ENCODE assay signal across 8 cellular contexts in genomic region chr1:42935313-42935624, GRCh38. TPM values are rescaled to one million over a fixed set of nuclear protein-coding genes. Genes with fewer than 3 reads are reported as not detected.
DNase-seq lines count a peak whose midpoint lies in the region; ATAC-seq lines count a peak whose summit lies in the region.

No MANE protein-coding gene starts in this region.

- H3K36me3 ChIP-seq in SJSA1 = peaks cover 82% of the 10 kb centered on the region

- H3K4me3 Mint-ChIP-seq in T-helper 2 cell treated with Interferon-gamma antibody and Interleukin-4, amounts not matched to agents 5 μg/mL and 100 μg/mL, for 36 hours = peak overlapping the region; percentile 6
- H3K4me3 Mint-ChIP-seq in stimulated activated naive B cell treated with anti-CD40 and anti-IgM and Interleukin-4, amounts not matched to agents 10 μg/mL and 1 μg/mL and 100 μg/mL, for 72 hours = peak overlapping the region; percentile 54 to 66

- peaks cover 77% of the 10 kb centered on the region for H3K36me3 Mint-ChIP-seq in T-helper 2 cell treated with Interferon-gamma antibody and Interleukin-4, amounts not matched to agents 5 μg/mL and 100 μg/mL, for 36 hours (ENCODE audit: low read depth)
- H3K36me3 Mint-ChIP-seq in stimulated activated naive B cell treated with anti-CD40 and anti-IgM and Interleukin-4, amounts not matched to agents 10 μg/mL and 1 μg/mL and 100 μg/mL, for 72 hours = peaks cover 60 to 73% of the 10 kb centered on the region in 2 donors

- peak; percentile 43 to 50 for ATAC-seq in stimulated activated naive B cell treated with anti-CD40 and anti-IgM and Interleukin-4, amounts not matched to agents 10 μg/mL and 1 μg/mL and 100 μg/mL, for 72 hours (replicated peaks)
- ATAC-seq in GM21423 (IDR thresholded peaks at IDR 0.05; ENCODE audit: unreplicated experiment) = no peak

- H3K4me1 Mint-ChIP-seq in T-helper 2 cell treated with Interferon-gamma antibody and Interleukin-4, amounts not matched to agents 5 μg/mL and 100 μg/mL, for 36 hours (ENCODE audit: low read depth) = peaks cover 88% of the 10 kb centered on the region
- H3K4me1 Mint-ChIP-seq in stimulated activated naive B cell treated with anti-CD40 and anti-IgM and Interleukin-4, amounts not matched to agents 10 μg/mL and 1 μg/mL and 100 μg/mL, for 72 hours = peaks cover 87 to 100% of the 10 kb centered on the region in 2 donors

- no peaks in the 10 kb centered on the region for H3K9me3 ChIP-seq in SJSA1 (replicated peaks)

- peak overlapping the region; percentile 96; the same call in 1 of the 2 replicates for H3K27ac ChIP-seq in SJSA1
- peak overlapping the region; percentile 98 for H3K27ac ChIP-seq in epithelial cell of prostate

- H3K4me1 ChIP-seq in SJSA1 (replicated peaks) = peaks cover 90% of the 10 kb centered on the region

- H3K27me3 Mint-ChIP-seq in T-helper 2 cell treated with Interferon-gamma antibody and Interleukin-4, amounts not matched to agents 5 μg/mL and 100 μg/mL, for 36 hours (ENCODE audit: low read depth) = no peaks in the 10 kb centered on the region
- no peaks in the 10 kb centered on the region for H3K27me3 Mint-ChIP-seq in stimulated activated naive B cell treated with anti-CD40 and anti-IgM and Interleukin-4, amounts not matched to agents 10 μg/mL and 1 μg/mL and 100 μg/mL, for 72 hours

- H3K9me3 Mint-ChIP-seq in T-helper 2 cell treated with Interferon-gamma antibody and Interleukin-4, amounts not matched to agents 5 μg/mL and 100 μg/mL, for 36 hours = no peaks in the 10 kb centered on the region
- H3K9me3 Mint-ChIP-seq in stimulated activated naive B cell treated with anti-CD40 and anti-IgM and Interleukin-4, amounts not matched to agents 10 μg/mL and 1 μg/mL and 100 μg/mL, for 72 hours = no peaks in the 10 kb centered on the region

- no peaks in the 10 kb centered on the region for H3K27me3 ChIP-seq in SJSA1 (replicated peaks)

- H3K4me3 ChIP-seq in SJSA1 = no peak overlapping the region

- H3K27ac Mint-ChIP-seq in T-helper 2 cell treated with Interferon-gamma antibody and Interleukin-4, amounts not matched to agents 5 μg/mL and 100 μg/mL, for 36 hours = peak overlapping the region; percentile 93
- H3K27ac Mint-ChIP-seq in stimulated activated naive B cell treated with anti-CD40 and anti-IgM and Interleukin-4, amounts not matched to agents 10 μg/mL and 1 μg/mL and 100 μg/mL, for 72 hours = peak overlapping the region; percentile 96

- no peak for DNase-seq in T-helper 2 cell treated with Interferon-gamma antibody and Interleukin-4, amounts not matched to agents 5 μg/mL and 100 μg/mL, for 36 hours (ENCODE audit: low spot score)
- no peak for DNase-seq in T-helper 2 cell
- DNase-seq in SJSA1 (ENCODE audit: low read depth in 1 of 2, low spot score in 2 of 2) = no peak
- no peak for DNase-seq in epithelial cell of prostate (ENCODE audit: low read depth, low spot score)
- DNase-seq in stimulated activated naive B cell treated with anti-CD40 and anti-IgM and Interleukin-4, amounts not matched to agents 10 μg/mL and 1 μg/mL and 100 μg/mL, for 72 hours = peak; percentile 65
- DNase-seq in HuH-7 (ENCODE audit: low spot score) = no peak
- no peak for DNase-seq in KG1 (lab: John Stamatoyannopoulos, UW)

RNA-seq across cellular contexts. Expression of gene SLC2A1, which starts 23.4 kb away (rescaled TPM):
- total RNA-seq in SJSA1 (2014; rRNA removed; shearing (Covaris generic)) = 115 and 173 TPM in 2 replicates
